ENCODE assay signal across 1 cellular context in genomic region chr20:63848003-63848911, GRCh38.
TF ChIP-seq lines count a peak whose summit lies in the region.

No MANE protein-coding gene starts in this region.

TF ChIP-seq in HepG2, 621 proteins besides CTCF, POLR2A, EP300 and RAD21 (continued from another document and continues in another):
- TF ChIP-seq TMF1 (CRISPR knock-in tag; IDR thresholded peaks at IDR 0.05; ENCODE audit: low read depth) = no peak
- TF ChIP-seq NR2F2 (IDR thresholded peaks at IDR 0.05; ENCODE audit: borderline replicate concordance, low read depth) = no peak
- no peak for TF ChIP-seq IKZF4 (CRISPR knock-in tag; IDR thresholded peaks at IDR 0.05; ENCODE audit: borderline replicate concordance, low read depth, not compliant biosample characterization)
- no peak for TF ChIP-seq DMTF1 (CRISPR knock-in tag; IDR thresholded peaks at IDR 0.05)
- TF ChIP-seq PAX8 (CRISPR knock-in tag; IDR thresholded peaks at IDR 0.05; ENCODE audit: borderline replicate concordance) = no peak
- no peak for TF ChIP-seq ZNF501 (CRISPR knock-in tag; IDR thresholded peaks at IDR 0.05)
- no peak for TF ChIP-seq SMAD3 (CRISPR knock-in tag; IDR thresholded peaks at IDR 0.05)
- no peak for TF ChIP-seq YEATS2 (CRISPR knock-in tag; IDR thresholded peaks at IDR 0.05; ENCODE audit: borderline replicate concordance)
- TF ChIP-seq ZNF205 (CRISPR knock-in tag; IDR thresholded peaks at IDR 0.05) = peak; percentile 54; the same call in 1 of the 2 replicates
- no peak; the same call in 1 of the 2 replicates for TF ChIP-seq ZNF280D (CRISPR knock-in tag; IDR thresholded peaks at IDR 0.05)
- no peak for TF ChIP-seq LCORL (IDR thresholded peaks at IDR 0.05)
- TF ChIP-seq LCORL (CRISPR knock-in tag; IDR thresholded peaks at IDR 0.05) = peak; percentile 47; the same call in 1 of the 2 replicates
- peak; percentile 66; the same call in 1 of the 2 replicates for TF ChIP-seq ZC3H13 (CRISPR knock-in tag; IDR thresholded peaks at IDR 0.05)
- no peak for TF ChIP-seq BCL6 (CRISPR knock-in tag; IDR thresholded peaks at IDR 0.05)
- TF ChIP-seq HDAC2 (CRISPR knock-in tag; IDR thresholded peaks at IDR 0.05) = peak; percentile 29
- no peak for TF ChIP-seq ZNF607 (CRISPR knock-in tag; IDR thresholded peaks at IDR 0.05; ENCODE audit: borderline replicate concordance)
- TF ChIP-seq RARA (CRISPR knock-in tag; IDR thresholded peaks at IDR 0.05) = peak; percentile 33
- 0 out of 2 replicates have a peak, but pooled peaks have one; percentile 43 for TF ChIP-seq IRX3 (CRISPR knock-in tag; IDR thresholded peaks at IDR 0.05; ENCODE audit: borderline replicate concordance, low read depth)
- no peak for TF ChIP-seq ZNF326 (CRISPR knock-in tag; IDR thresholded peaks at IDR 0.05; ENCODE audit: borderline replicate concordance)
- no peak for TF ChIP-seq ZNF7 (CRISPR knock-in tag; IDR thresholded peaks at IDR 0.05)
- no peak for TF ChIP-seq XBP1 (CRISPR knock-in tag; IDR thresholded peaks at IDR 0.05)
- no peak for TF ChIP-seq ZNF709 (CRISPR knock-in tag; IDR thresholded peaks at IDR 0.05)
- no peak for TF ChIP-seq NR1H2 (CRISPR knock-in tag; IDR thresholded peaks at IDR 0.05; ENCODE audit: borderline replicate concordance, low read depth)
- TF ChIP-seq FOXA3 (CRISPR knock-in tag; IDR thresholded peaks at IDR 0.05) = no peak
- TF ChIP-seq MED1 (CRISPR knock-in tag; IDR thresholded peaks at IDR 0.05) = 0 out of 2 replicates have a peak, but pooled peaks have one; percentile 20
- TF ChIP-seq EZH2 (conservative IDR thresholded peaks at IDR 0.05; ENCODE audit: low read depth, low read length) = no peak
- TF ChIP-seq EEA1 (CRISPR knock-in tag; IDR thresholded peaks at IDR 0.05; ENCODE audit: borderline replicate concordance) = 0 out of 2 replicates have a peak, but pooled peaks have one; percentile 67
- no peak for TF ChIP-seq ZNF746 (CRISPR knock-in tag; IDR thresholded peaks at IDR 0.05)
- no peak for TF ChIP-seq SMC3 (IDR thresholded peaks at IDR 0.05; ENCODE audit: low read length)
- no peak for TF ChIP-seq ZEB1 (IDR thresholded peaks at IDR 0.05; ENCODE audit: insufficient replicate concordance, low read depth)
- TF ChIP-seq RBFOX2 (IDR thresholded peaks at IDR 0.05; ENCODE audit: low read depth, low read length) = peak; percentile 31; the same call in 1 of the 2 replicates
- TF ChIP-seq DPF2 (CRISPR knock-in tag; IDR thresholded peaks at IDR 0.05; ENCODE audit: borderline replicate concordance, low read depth) = no peak
- no peak for TF ChIP-seq ZNF652 (CRISPR knock-in tag; IDR thresholded peaks at IDR 0.05; ENCODE audit: borderline replicate concordance, low read depth)
- TF ChIP-seq ZFYVE20 (CRISPR knock-in tag; IDR thresholded peaks at IDR 0.05; ENCODE audit: borderline replicate concordance, low read depth) = no peak
- TF ChIP-seq PAXIP1 (CRISPR knock-in tag; conservative IDR thresholded peaks at IDR 0.05) = peak; percentile 59; the same call in 1 of the 2 replicates
- TF ChIP-seq ZNF772 (CRISPR knock-in tag; IDR thresholded peaks at IDR 0.05) = no peak
- TF ChIP-seq MXD1 (CRISPR knock-in tag; IDR thresholded peaks at IDR 0.05) = peak; percentile 29
- TF ChIP-seq RORA (CRISPR knock-in tag; IDR thresholded peaks at IDR 0.05) = no peak
- TF ChIP-seq ZNF101 (CRISPR knock-in tag; IDR thresholded peaks at IDR 0.05; ENCODE audit: borderline replicate concordance, low read depth) = no peak
- TF ChIP-seq ATF1 (CRISPR knock-in tag; IDR thresholded peaks at IDR 0.05) = no peak
- no peak for TF ChIP-seq ARNT (IDR thresholded peaks at IDR 0.05)
- no peak for TF ChIP-seq ZFP1 (CRISPR knock-in tag; IDR thresholded peaks at IDR 0.05)
- TF ChIP-seq ZNF619 (CRISPR knock-in tag; IDR thresholded peaks at IDR 0.05) = no peak
- TF ChIP-seq RARG (CRISPR knock-in tag; IDR thresholded peaks at IDR 0.05; ENCODE audit: low read depth) = no peak
- TF ChIP-seq MNT (IDR thresholded peaks at IDR 0.05) = no peak
- peak; percentile 64 for TF ChIP-seq ZFY (CRISPR knock-in tag; IDR thresholded peaks at IDR 0.05)
- TF ChIP-seq ELK4 (CRISPR knock-in tag; IDR thresholded peaks at IDR 0.05; ENCODE audit: borderline replicate concordance) = no peak
- TF ChIP-seq YEATS4 (CRISPR knock-in tag; IDR thresholded peaks at IDR 0.05; ENCODE audit: borderline replicate concordance) = peak; percentile 56; the same call in 1 of the 2 replicates
- 0 out of 2 replicates have a peak, but pooled peaks have one; percentile 35 for TF ChIP-seq FOXC1 (CRISPR knock-in tag; IDR thresholded peaks at IDR 0.05; ENCODE audit: borderline replicate concordance)
- peak; percentile 47; the same call in 1 of the 2 replicates for TF ChIP-seq PRDM4 (CRISPR knock-in tag; IDR thresholded peaks at IDR 0.05; ENCODE audit: borderline replicate concordance)
- no peak for TF ChIP-seq MAFG (CRISPR knock-in tag; IDR thresholded peaks at IDR 0.05)
- peak; percentile 82 for TF ChIP-seq ZNF710 (CRISPR knock-in tag; IDR thresholded peaks at IDR 0.05; ENCODE audit: borderline replicate concordance)
- TF ChIP-seq ZNF230 (CRISPR knock-in tag; IDR thresholded peaks at IDR 0.05) = no peak
